1 cellular context compared by ENCODE assay signal in genomic region chr11:33987545-33987944, GRCh38.
TF ChIP-seq lines count a peak whose summit lies in the region.

No MANE protein-coding gene starts in this region.

TF ChIP-seq in K562, 482 proteins besides CTCF, POLR2A, EP300 and RAD21 (continued from another document):
- TF ChIP-seq HMBOX1 (IDR thresholded peaks at IDR 0.05) (no peak), RREB1 (CRISPR knock-in tag; IDR thresholded peaks at IDR 0.05) (no peak)
